ENCODE assay signal across 11 cellular contexts in genomic region chr10:46321770-46322169, GRCh38. TPM values are rescaled to one million over a fixed set of nuclear protein-coding genes. Genes with fewer than 3 reads are reported as not detected.
"Had no signal": no experiment of that assay in that cellular context is flagged by ENCODE, and none has a peak within 500 bp of the region (broad histone marks: within the 10 kb centered on the region; RNA-seq: fewer than 3 reads in every experiment).

No MANE protein-coding gene starts in this region.

- H3K4me1 ChIP-seq: HAP-1 had no signal

- H3K4me3 ChIP-seq: GM23248, GM23338, HAP-1 had no signal

- ATAC-seq: GM23338, HCT116 had no signal

- H3K9me3 ChIP-seq: HAP-1 had no signal

- DNase-seq: GM23248, GOT3, H7, H9, HCEC 1CT, HFFc6 had no signal

- H3K36me3 ChIP-seq: HAP-1 had no signal

RNA-seq across cellular contexts. Expression of gene ANTXRL, which starts 35.0 kb away (rescaled TPM):
- total RNA-seq: GM23248, GM23338, H1, H4, H7, H9, HFFc6 had no signal

RNA-seq across cellular contexts. Expression of gene ANXA8L1, which starts 53.8 kb away (rescaled TPM):
- total RNA-seq: GM23338, H1, H4, H7, H9 had no signal
